In the genomic region with DNA sequence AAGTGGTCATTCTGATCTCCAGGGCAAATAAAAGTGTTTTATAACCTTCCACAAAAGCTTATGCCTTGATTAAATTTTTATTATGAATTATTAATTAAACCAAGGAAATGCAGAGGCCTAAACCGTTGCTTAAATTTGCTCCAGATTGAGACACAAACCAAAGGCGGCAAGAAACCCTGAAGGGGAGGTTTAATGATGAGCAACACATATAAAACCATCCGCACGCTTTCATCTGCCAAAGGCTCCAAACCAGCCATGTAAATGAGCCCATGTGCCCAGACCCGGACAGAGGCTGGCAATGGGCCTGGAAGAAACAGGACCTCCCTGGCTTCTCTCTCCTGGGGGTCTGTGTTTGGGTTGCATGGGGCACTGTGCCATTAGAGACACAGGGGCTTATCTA, we compare ENCODE assay signal across 35 cellular contexts.
"Had no signal": no experiment of that assay in that cellular context is flagged by ENCODE, and none has a peak within 500 bp of the region (broad histone marks: within the 10 kb centered on the region; RNA-seq: fewer than 3 reads in every experiment).

No MANE protein-coding gene starts in this region.

- H3K4me1 Mint-ChIP-seq: activated naive CD8-positive, alpha-beta T cell treated with anti-CD3 and anti-CD28 coated beads, Interleukin-2, amount 10 ng/mL, durations not matched to agents 7 days and 5 days; central memory CD8-positive, alpha-beta T cell had no signal

- H3K27ac Mint-ChIP-seq: activated B cell treated with CpG ODN at 0.5 μM for 24 hours; activated CD4-positive, alpha-beta memory T cell treated with anti-CD3 and anti-CD28 coated beads, Interleukin-2, amount 10 ng/mL, durations not matched to agents 7 days and 5 days; activated CD4-positive, alpha-beta T cell treated with anti-CD3 and anti-CD28 coated beads, Interleukin-2, amount 10 ng/mL, durations not matched to agents 24 days and 14 days; activated CD8-positive, alpha-beta memory T cell treated with anti-CD3 and anti-CD28 coated beads, Interleukin-2, amount 10 ng/mL, durations not matched to agents 7 days and 5 days; activated CD8-positive, alpha-beta T cell treated with anti-CD3 and anti-CD28 coated beads, Interleukin-2, amount 10 ng/mL, durations not matched to agents 7 days and 5 days; activated naive CD4-positive, alpha-beta T cell treated with anti-CD3 and anti-CD28 coated beads, Interleukin-2, amount 10 ng/mL, durations not matched to agents 7 days and 5 days; activated naive CD4-positive, alpha-beta T cell treated with anti-CD3 and anti-CD28 coated beads, Interleukin-2, amount 50 U/mL, for 24 hours; activated naive CD8-positive, alpha-beta T cell; activated naive CD8-positive, alpha-beta T cell treated with anti-CD3 and anti-CD28 coated beads, Interleukin-2, amount 10 ng/mL, durations not matched to agents 7 days and 5 days; activated naive CD8-positive, alpha-beta T cell treated with anti-CD3 and anti-CD28 coated beads, Interleukin-2, amount 50 U/mL, for 24 hours; activated T-cell treated with anti-CD3 and anti-CD28 coated beads, Interleukin-2, amount 50 U/mL, for 24 hours; activated T-helper 2 cell treated with anti-CD3 and anti-CD28 coated beads, Interferon-gamma antibody, Interleukin-2, Interleukin-4, amounts not matched to agents 10 μg/mL and 5 μg/mL and 100 μg/mL, durations not matched to agents 14 hours and 24 hours and 36 hours; brain; T-helper 1 cell treated with Interleukin-12 subunit alpha and Interleukin-12 subunit beta and Interleukin-4 antibody, amounts not matched to agents 30 μg/mL and 1 μg/mL, for 36 hours; T-helper 2 cell treated with Interferon-gamma antibody and Interleukin-4, amounts not matched to agents 5 μg/mL and 100 μg/mL, for 36 hours had no signal

- H3K9me3 ChIP-seq: ascending aorta had no signal

- H3K4me3 ChIP-seq: ascending aorta, cardiac muscle cell had no signal

- H3K36me3 ChIP-seq: ascending aorta, cardiac muscle cell had no signal

- H3K27me3 ChIP-seq: ascending aorta, cardiac muscle cell had no signal

- H3K4me3 Mint-ChIP-seq: activated B cell treated with CpG ODN at 0.5 μM for 24 hours; activated CD4-positive, alpha-beta memory T cell treated with anti-CD3 and anti-CD28 coated beads, Interleukin-2, amount 10 ng/mL, durations not matched to agents 7 days and 5 days; activated CD4-positive, alpha-beta T cell treated with anti-CD3 and anti-CD28 coated beads, Interleukin-2, amount 10 ng/mL, durations not matched to agents 24 days and 14 days; activated CD8-positive, alpha-beta memory T cell treated with anti-CD3 and anti-CD28 coated beads, Interleukin-2, amount 10 ng/mL, durations not matched to agents 7 days and 5 days; activated CD8-positive, alpha-beta T cell treated with anti-CD3 and anti-CD28 coated beads, Interleukin-2, amount 10 ng/mL, durations not matched to agents 7 days and 5 days; activated naive CD4-positive, alpha-beta T cell treated with anti-CD3 and anti-CD28 coated beads, Interleukin-2, amount 10 ng/mL, durations not matched to agents 7 days and 5 days; activated naive CD4-positive, alpha-beta T cell treated with anti-CD3 and anti-CD28 coated beads, Interleukin-2, amount 50 U/mL, for 24 hours; activated naive CD8-positive, alpha-beta T cell; activated naive CD8-positive, alpha-beta T cell treated with anti-CD3 and anti-CD28 coated beads, Interleukin-2, amount 10 ng/mL, durations not matched to agents 7 days and 5 days; activated naive CD8-positive, alpha-beta T cell treated with anti-CD3 and anti-CD28 coated beads, Interleukin-2, amount 50 U/mL, for 24 hours; activated T-cell treated with anti-CD3 and anti-CD28 coated beads, Interleukin-2, amount 50 U/mL, for 24 hours; brain; central memory CD8-positive, alpha-beta T cell; T-helper 1 cell treated with Interleukin-12 subunit alpha and Interleukin-12 subunit beta and Interleukin-4 antibody, amounts not matched to agents 30 μg/mL and 1 μg/mL, for 36 hours; T-helper 2 cell treated with Interferon-gamma antibody and Interleukin-4, amounts not matched to agents 5 μg/mL and 100 μg/mL, for 36 hours had no signal

- ATAC-seq: activated CD8-positive, alpha-beta memory T cell treated with anti-CD3 and anti-CD28 coated beads, Interleukin-2, amount 10 ng/mL, durations not matched to agents 7 days and 5 days; activated CD8-positive, alpha-beta T cell treated with anti-CD3 and anti-CD28 coated beads, Interleukin-2, amount 10 ng/mL, durations not matched to agents 7 days and 5 days; activated naive CD8-positive, alpha-beta T cell treated with anti-CD3 and anti-CD28 coated beads, Interleukin-2, amount 50 U/mL, for 24 hours had no signal

- DNase-seq: activated B cell treated with CpG ODN at 0.5 μM for 24 hours; activated CD4-positive, alpha-beta memory T cell treated with anti-CD3 and anti-CD28 coated beads, Interleukin-2, amount 10 ng/mL, durations not matched to agents 7 days and 5 days; activated CD4-positive, alpha-beta T cell treated with anti-CD3 and anti-CD28 coated beads for 4 hours; activated CD4-positive, alpha-beta T cell treated with anti-CD3 and anti-CD28 coated beads, Interleukin-2, amount 10 ng/mL, durations not matched to agents 24 days and 14 days; activated CD4-positive, alpha-beta T cell treated with anti-CD3 and anti-CD28 coated beads, Interleukin-2, amount 50 U/mL, for 1 hour; activated CD4-positive, alpha-beta T cell treated with anti-CD3 and anti-CD28 coated beads, Interleukin-2, amount 50 U/mL, for 4 hours; activated CD4-positive, CD25-positive, alpha-beta regulatory T cell treated with anti-CD3 and anti-CD28 coated beads, Interleukin-2, amount 50 U/mL, for 72 hours; activated CD8-positive, alpha-beta memory T cell treated with anti-CD3 and anti-CD28 coated beads for 24 hours; activated CD8-positive, alpha-beta memory T cell treated with anti-CD3 and anti-CD28 coated beads, Interleukin-2, amount 10 ng/mL, durations not matched to agents 7 days and 5 days; activated CD8-positive, alpha-beta memory T cell treated with anti-CD3 and anti-CD28 coated beads, Interleukin-2, amount 50 U/mL, for 48 hours; activated CD8-positive, alpha-beta T cell treated with anti-CD3 and anti-CD28 coated beads, Interleukin-2, amount 10 ng/mL, durations not matched to agents 7 days and 5 days; activated effector memory CD4-positive, alpha-beta T cell treated with Interleukin-2 at 50 U/mL for 16 hours; activated gamma-delta T cell; activated naive CD4-positive, alpha-beta T cell treated with anti-CD3 and anti-CD28 coated beads, Interleukin-2, amount 10 ng/mL, durations not matched to agents 7 days and 5 days; activated naive CD4-positive, alpha-beta T cell treated with Interleukin-2 at 50 U/mL for 16 hours; activated naive CD8-positive, alpha-beta T cell treated with anti-CD3 and anti-CD28 coated beads, Interleukin-2, amount 10 ng/mL, durations not matched to agents 7 days and 5 days; activated naive CD8-positive, alpha-beta T cell treated with anti-CD3 and anti-CD28 coated beads, Interleukin-2, amount 50 U/mL, for 24 hours; activated T-cell treated with anti-CD3 and anti-CD28 coated beads, Interleukin-2, amount 50 U/mL, for 24 hours; activated T-cell treated with anti-CD3 and anti-CD28 coated beads, Interleukin-2, amount 50 U/mL, for 48 hours; amygdala; anterior cingulate cortex; cerebellar nuclear complex; T-helper 1 cell; T-helper 2 cell; T-helper 9 cell had no signal

- H3K27ac ChIP-seq: ascending aorta, cardiac muscle cell, VCaP had no signal

- H3K36me3 Mint-ChIP-seq: activated CD8-positive, alpha-beta memory T cell treated with anti-CD3 and anti-CD28 coated beads, Interleukin-2, amount 10 ng/mL, durations not matched to agents 7 days and 5 days; activated naive CD4-positive, alpha-beta T cell treated with anti-CD3 and anti-CD28 coated beads, Interleukin-2, amount 10 ng/mL, durations not matched to agents 7 days and 5 days; activated naive CD4-positive, alpha-beta T cell treated with anti-CD3 and anti-CD28 coated beads, Interleukin-2, amount 50 U/mL, for 24 hours; activated naive CD8-positive, alpha-beta T cell; activated naive CD8-positive, alpha-beta T cell treated with anti-CD3 and anti-CD28 coated beads, Interleukin-2, amount 10 ng/mL, durations not matched to agents 7 days and 5 days; brain had no signal

- H3K9me3 Mint-ChIP-seq: activated B cell treated with CpG ODN at 0.5 μM for 24 hours; activated CD4-positive, alpha-beta memory T cell treated with anti-CD3 and anti-CD28 coated beads, Interleukin-2, amount 10 ng/mL, durations not matched to agents 7 days and 5 days; activated CD4-positive, alpha-beta T cell treated with anti-CD3 and anti-CD28 coated beads, Interleukin-2, amount 10 ng/mL, durations not matched to agents 24 days and 14 days; activated naive CD4-positive, alpha-beta T cell treated with anti-CD3 and anti-CD28 coated beads, Interleukin-2, amount 10 ng/mL, durations not matched to agents 7 days and 5 days; activated naive CD4-positive, alpha-beta T cell treated with anti-CD3 and anti-CD28 coated beads, Interleukin-2, amount 50 U/mL, for 24 hours; activated naive CD8-positive, alpha-beta T cell treated with anti-CD3 and anti-CD28 coated beads, Interleukin-2, amount 10 ng/mL, durations not matched to agents 7 days and 5 days; activated naive CD8-positive, alpha-beta T cell treated with anti-CD3 and anti-CD28 coated beads, Interleukin-2, amount 50 U/mL, for 24 hours; activated T-cell treated with anti-CD3 and anti-CD28 coated beads, Interleukin-2, amount 50 U/mL, for 24 hours; activated T-helper 2 cell treated with anti-CD3 and anti-CD28 coated beads, Interferon-gamma antibody, Interleukin-2, Interleukin-4, amounts not matched to agents 10 μg/mL and 5 μg/mL and 100 μg/mL, durations not matched to agents 14 hours and 24 hours and 36 hours; central memory CD8-positive, alpha-beta T cell; T-helper 1 cell treated with Interleukin-12 subunit alpha and Interleukin-12 subunit beta and Interleukin-4 antibody, amounts not matched to agents 30 μg/mL and 1 μg/mL, for 36 hours; T-helper 2 cell treated with Interferon-gamma antibody and Interleukin-4, amounts not matched to agents 5 μg/mL and 100 μg/mL, for 36 hours had no signal
